7 cellular contexts compared by ENCODE assay signal in genomic region chr11:70467196-70468085, GRCh38.
DNase-seq lines count a peak whose midpoint lies in the region; ATAC-seq, FAIRE-seq and TF ChIP-seq lines count a peak whose summit lies in the region.

No MANE protein-coding gene starts in this region.

- H3K4me2 ChIP-seq in KMS-11 = no peak overlapping the region
- no peak overlapping the region for H3K4me2 ChIP-seq in HepG2 (ENCODE audit: low read depth, low read length)

- POLR2A ChIA-PET in HepG2 (lab: Yijun Ruan, JAX) = no interaction called here

- peak; percentile 59 for FAIRE-seq in HepG2 (lab: Jason Lieb, UNC)

- no peaks in the 10 kb centered on the region for H3K27me3 ChIP-seq in KMS-11 (ENCODE audit: insufficient read depth, low read depth)
- H3K27me3 ChIP-seq in RWPE2 (ENCODE audit: insufficient read depth, poor library complexity, severe bottlenecking) = no peaks in the 10 kb centered on the region
- no peaks in the 10 kb centered on the region for H3K27me3 ChIP-seq in colonic mucosa
- 0 out of 5 replicates have a peak, but pooled peaks cover 0 to 9% of the 10 kb centered on the region in 2 experiments for H3K27me3 ChIP-seq in HepG2 (ENCODE audit: control insufficient read depth in 1 of 2, insufficient read depth in 2 of 2, low read length in 2 of 2)

- peaks cover 25% of the 10 kb centered on the region for H3K4me1 ChIP-seq in KMS-11 (ENCODE audit: low read depth, poor library complexity, severe bottlenecking)
- H3K4me1 ChIP-seq in RWPE2 (ENCODE audit: insufficient read depth, poor library complexity, severe bottlenecking) = no peaks in the 10 kb centered on the region
- H3K4me1 ChIP-seq in colonic mucosa = no peaks in the 10 kb centered on the region
- H3K4me1 ChIP-seq in HepG2 (ENCODE audit: insufficient read depth, low read length) = no peaks in the 10 kb centered on the region

- no peak overlapping the region for H3K27ac ChIP-seq in KMS-11
- H3K27ac ChIP-seq in RWPE2 (ENCODE audit: poor library complexity, severe bottlenecking) = no peak overlapping the region
- no peak overlapping the region for H3K27ac ChIP-seq in colonic mucosa
- H3K27ac ChIP-seq in HepG2 (ENCODE audit: extremely low read length, insufficient read depth, low read length) = no peak overlapping the region

- CTCF ChIA-PET in HepG2 (lab: Yijun Ruan, JAX; ENCODE audit: low intra/inter-chr PET ratio, low total read pairs) = interaction anchor here (1.0 to 1.8 kb wide), 3 partner anchors 288 to 347 kb away, joined by 4 to 6 read pairs (median 5); no protein-coding TSS in a partner anchor

- no TSS peak for BruUV-seq in HepG2 (replicated peaks; lab: Mats Ljungman, UMichigan)

- DNase-seq in EH (ENCODE audit: low read depth) = peak; percentile 50
- no peak for DNase-seq in RWPE2 (ENCODE audit: low spot score)
- DNase-seq in colonic mucosa = peak; percentile 71
- DNase-seq in HepG2 (ENCODE audit: low spot score) = peak; percentile 33
- peak; percentile 77 for DNase-seq in stimulated activated naive CD8-positive, alpha-beta T cell treated with anti-CD3 and anti-CD28 coated beads, Interleukin-15, Interleukin-2, amounts not matched to agents 100 U/mL and 50 U/mL, for 24 hours

- TF ChIP-seq EP300 in HepG2 (IDR thresholded peaks at IDR 0.05; ENCODE audit: low read depth in 2 of 2, low read length in 2 of 2) = no peak
- TF ChIP-seq EP300 in HepG2 (CRISPR knock-in tag; IDR thresholded peaks at IDR 0.05; ENCODE audit: borderline replicate concordance) = no peak

- TF ChIP-seq CTCF in KMS-11 (conservative IDR thresholded peaks at IDR 0.05; ENCODE audit: low read depth, low read length) = peak; percentile 83
- peak; percentile 94 for TF ChIP-seq CTCF in RWPE2 (IDR thresholded peaks at IDR 0.05; ENCODE audit: poor library complexity, severe bottlenecking)
- TF ChIP-seq CTCF in colonic mucosa (IDR thresholded peaks at IDR 0.05) = peak; percentile 75
- TF ChIP-seq CTCF in HepG2 (CRISPR knock-in tag; IDR thresholded peaks at IDR 0.05) = peak; percentile 82

- H3K4me3 ChIP-seq in KMS-11 (IDR thresholded peaks at IDR 0.05; ENCODE audit: insufficient read depth, low read depth, low read length) (no peak overlapping the region), RWPE2 (ENCODE audit: severe bottlenecking) (no peak overlapping the region), colonic mucosa (no peak overlapping the region), HepG2 (replicated peaks in 1 of 3; ENCODE audit: insufficient read depth in 1 of 3, low read depth in 2 of 3, low read length in 3 of 3) (no peak overlapping the region)

- H3K9ac ChIP-seq in KMS-11 (no peak overlapping the region), colonic mucosa (ENCODE audit: low read depth in 2 of 2, low read length in 2 of 2) (no peak overlapping the region), HepG2 (ENCODE audit: insufficient read depth, low read depth, low read length) (no peak overlapping the region)

- H3K36me3 ChIP-seq in KMS-11 (ENCODE audit: insufficient read depth) = no peaks in the 10 kb centered on the region
- H3K36me3 ChIP-seq in RWPE2 (ENCODE audit: low read depth) = no peaks in the 10 kb centered on the region
- H3K36me3 ChIP-seq in colonic mucosa = no peaks in the 10 kb centered on the region
- peaks cover 3% of the 10 kb centered on the region in 2 experiments; a peak in 3 of 5 replicates for H3K36me3 ChIP-seq in HepG2 (replicated peaks in 1 of 2; ENCODE audit: control insufficient read depth in 1 of 2, insufficient read depth in 2 of 2, low read length in 2 of 2)

- no peak overlapping the region for H2AFZ ChIP-seq in KMS-11 (ENCODE audit: low read depth)
- no peak overlapping the region for H2AFZ ChIP-seq in HepG2 (ENCODE audit: low read length)

- H3K79me2 ChIP-seq in KMS-11 (ENCODE audit: insufficient read depth, low read depth) (no peaks in the 10 kb centered on the region), HepG2 (ENCODE audit: insufficient read depth, low read length) (no peaks in the 10 kb centered on the region)

- 37% methylated on average over 17 of the region's 20 CpGs for WGBS in HepG2 (ENCODE audit: low lambda C conversion rate)

- no peak; the same call in 2 of the 3 replicates for ATAC-seq in RWPE2 (ENCODE audit: low read depth)
- ATAC-seq in HepG2 = peak; percentile 34; the same call in 2 of the 3 replicates
- no peak for ATAC-seq in stimulated activated naive CD8-positive, alpha-beta T cell treated with anti-CD3 and anti-CD28 coated beads, Interleukin-15, Interleukin-2, amounts not matched to agents 100 U/mL and 50 U/mL, for 24 hours
- no peak for ATAC-seq in GM21390 (IDR thresholded peaks at IDR 0.05; ENCODE audit: unreplicated experiment)

- H3K9me3 ChIP-seq in RWPE2 (ENCODE audit: severe bottlenecking) (no peaks in the 10 kb centered on the region), colonic mucosa (no peaks in the 10 kb centered on the region), HepG2 (ENCODE audit: low read length) (no peaks in the 10 kb centered on the region)

- in situ Hi-C loops in HepG2 (cut with HindIII; ENCODE audit: extremely low pct_ligation_motif_present, low pct_unique_long_range_greater_than_20kb) = loop anchor here (5.0 to 25.0 kb wide), 2 partner anchors 290 to 945 kb away; no protein-coding TSS in a partner anchor

- intact Hi-C loops in colonic mucosa (cut with DNase I) = loop anchor here (1.0 kb wide), 1 partner anchor 288 kb away; no protein-coding TSS in a partner anchor
- intact Hi-C loops in HepG2 (cut with micrococcal nuclease; ENCODE audit: unreplicated experiment) = loop anchor here (1.0 kb wide), 1 partner anchor 288 kb away; no protein-coding TSS in a partner anchor

- H4K20me1 ChIP-seq in KMS-11 (ENCODE audit: insufficient read depth) (no peaks in the 10 kb centered on the region), HepG2 (ENCODE audit: insufficient read depth, low read length) (no peaks in the 10 kb centered on the region)

- no peak for TF ChIP-seq POLR2A in HepG2 (IDR thresholded peaks at IDR 0.05; ENCODE audit: insufficient read depth in 1 of 2, low read depth in 2 of 2, low read length in 2 of 2)

- TF ChIP-seq RAD21 in HepG2 (CRISPR knock-in tag; IDR thresholded peaks at IDR 0.05) = peak; percentile 40; the same call in 1 of the 2 replicates

TF ChIP-seq in HepG2, 621 proteins besides CTCF, POLR2A, EP300 and RAD21:
- TF ChIP-seq SRF (IDR thresholded peaks at IDR 0.05; ENCODE audit: low read depth, low read length) = no peak
- peak; percentile 65 for TF ChIP-seq SMC3 (IDR thresholded peaks at IDR 0.05; ENCODE audit: low read length)
- no peak for TF ChIP-seq HNRNPK (IDR thresholded peaks at IDR 0.05; ENCODE audit: low read depth, low read length, poor library complexity, severe bottlenecking)
- TF ChIP-seq STAG1 (CRISPR knock-in tag; IDR thresholded peaks at IDR 0.05) = peak; percentile 91
- TF ChIP-seq ARID3A (IDR thresholded peaks at IDR 0.05; ENCODE audit: low read depth, low read length) = peak; percentile 38; the same call in 1 of the 2 replicates
- TF ChIP-seq REPIN1 (CRISPR knock-in tag; IDR thresholded peaks at IDR 0.05; ENCODE audit: borderline replicate concordance, low read depth) = no peak
- TF ChIP-seq ZBTB2 (CRISPR knock-in tag; IDR thresholded peaks at IDR 0.05; ENCODE audit: low read depth) = no peak
- no peak for TF ChIP-seq SOX5 (CRISPR knock-in tag; IDR thresholded peaks at IDR 0.05; ENCODE audit: borderline replicate concordance)
- peak; percentile 26; the same call in 1 of the 2 replicates for TF ChIP-seq MIXL1 (CRISPR knock-in tag; IDR thresholded peaks at IDR 0.05)
